20 cellular contexts compared by ENCODE assay signal in the genomic region with DNA sequence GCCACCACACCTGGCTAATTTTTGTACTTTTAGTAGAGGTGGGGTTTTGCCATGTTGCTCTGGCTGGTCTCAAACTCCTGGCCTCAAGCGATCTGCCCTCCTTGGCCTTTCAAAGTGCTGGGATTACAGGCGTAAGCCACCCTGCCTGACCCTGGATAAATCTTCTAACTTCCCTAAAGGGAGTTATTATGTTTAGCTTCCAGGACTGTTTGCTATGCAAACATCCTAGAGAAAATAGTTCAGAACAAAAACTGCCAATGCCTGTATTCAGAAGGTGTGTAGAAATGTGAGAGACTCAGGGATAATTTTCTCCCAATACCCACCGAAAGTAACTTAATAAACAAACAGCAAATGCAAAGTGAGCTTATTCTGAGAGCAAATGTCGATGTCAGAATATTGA.
DNase-seq lines count a peak whose midpoint lies in the region; ATAC-seq, FAIRE-seq and TF ChIP-seq lines count a peak whose summit lies in the region.
"Had no signal": no experiment of that assay in that cellular context is flagged by ENCODE, and none has a peak within 500 bp of the region (broad histone marks: within the 10 kb centered on the region; RNA-seq: fewer than 3 reads in every experiment).

No MANE protein-coding gene starts in this region.

- BruUV-seq in HCT116 (replicated peaks; lab: Mats Ljungman, UMichigan) = no TSS peak

- RAD21 ChIA-PET in HCT116 (lab: Charles Lee; ENCODE audit: low non-redundant PET in 1 of 2, low total read pairs in 2 of 2, uncharacterized antibody in 2 of 2, unreplicated experiment in 2 of 2) = no interaction called here

- no peaks in the 10 kb centered on the region for H3K27me3 Mint-ChIP-seq in osteocyte (ENCODE audit: unreplicated experiment)

- no peak for TF ChIP-seq RAD21 in HCT116 (IDR thresholded peaks at IDR 0.05; ENCODE audit: low read depth)

- H3K9me2 ChIP-seq in HCT116 (ENCODE audit: insufficient read depth) = no peaks in the 10 kb centered on the region

- H3K36me3 ChIP-seq in HCT116 (ENCODE audit: control insufficient read depth in 1 of 2, insufficient read depth in 2 of 2, low read length in 2 of 2) (no peaks in the 10 kb centered on the region), right lobe of liver (no peaks in the 10 kb centered on the region), small intestine (ENCODE audit: control insufficient read depth in 2 of 2, insufficient read depth in 2 of 2, low read length in 2 of 2) (no peaks in the 10 kb centered on the region), upper lobe of left lung (no peaks in the 10 kb centered on the region)
- H3K36me3 ChIP-seq: BLaER1 treated with 17β-estradiol and CSF1 and Interleukin-3, amounts not matched to agents 10 nM and 100 nM; HAP-1; MG63 had no signal

- H3K4me1 ChIP-seq in HCT116 (ENCODE audit: control insufficient read depth in 1 of 2, insufficient read depth in 2 of 2, low read length in 2 of 2) (peaks cover 0 to 4% of the 10 kb centered on the region in 2 experiments; a peak in 1 of 4 replicates), right lobe of liver (no peaks in the 10 kb centered on the region), small intestine (ENCODE audit: control insufficient read depth in 2 of 2, insufficient read depth in 1 of 2, low read depth in 1 of 2, low read length in 1 of 2) (no peaks in the 10 kb centered on the region), upper lobe of left lung (no peaks in the 10 kb centered on the region)
- H3K4me1 ChIP-seq: BLaER1 treated with 17β-estradiol and CSF1 and Interleukin-3, amounts not matched to agents 10 nM and 100 nM; HAP-1 had no signal

- DNase-seq in HCT116 (ENCODE audit: low read depth, low spot score) = no peak
- no peak for DNase-seq in right lobe of liver
- DNase-seq in small intestine = peak; percentile 9
- DNase-seq in HuH-7 (ENCODE audit: low spot score) = no peak
- no peak for DNase-seq in effector CD8-positive, alpha-beta T cell (lab: John Stamatoyannopoulos, UW)
- no peak for DNase-seq in upper lobe of left lung
- DNase-seq in osteocyte (ENCODE audit: extremely low spot score, unreplicated experiment) = no peak
- DNase-seq: CD8-positive, alpha-beta T cell; Kasumi-1; MG63; NCI-H1436; NCI-H187 treated with DMSO at 0.1 percent for 48 hours; NCI-H774; SHP77; SW 1271 had no signal

- FAIRE-seq in small intestine (lab: Jason Lieb, UNC) = no peak
- FAIRE-seq: GM12892 had no signal

- H3K4me3 ChIP-seq in HCT116 (replicated peaks in 1 of 2; ENCODE audit: low read depth in 1 of 2, low read length in 2 of 2) = no peak overlapping the region
- H3K4me3 ChIP-seq in right lobe of liver = no peak overlapping the region
- no peak overlapping the region for H3K4me3 ChIP-seq in small intestine (ENCODE audit: low read depth in 1 of 2, low read length in 2 of 2)
- H3K4me3 ChIP-seq in upper lobe of left lung = no peak overlapping the region
- H3K4me3 ChIP-seq: BLaER1 treated with 17β-estradiol and CSF1 and Interleukin-3, amounts not matched to agents 10 nM and 100 nM; GM23338; HAP-1; MG63 had no signal

- TF ChIP-seq EP300 in upper lobe of left lung (IDR thresholded peaks at IDR 0.05) = no peak

- H3K9me3 Mint-ChIP-seq in osteocyte (ENCODE audit: unreplicated experiment) = no peaks in the 10 kb centered on the region

- no peak overlapping the region for H3K27ac ChIP-seq in HCT116 (ENCODE audit: low read depth, low read length)
- H3K27ac ChIP-seq in VCaP = peak overlapping the region; percentile 82
- no peak overlapping the region for H3K27ac ChIP-seq in right lobe of liver
- H3K27ac ChIP-seq in small intestine (ENCODE audit: low read depth in 1 of 2, low read length in 1 of 2) = no peak overlapping the region
- no peak overlapping the region for H3K27ac ChIP-seq in upper lobe of left lung
- H3K27ac ChIP-seq: BLaER1 treated with 17β-estradiol and CSF1 and Interleukin-3, amounts not matched to agents 10 nM and 100 nM had no signal

- H3K27ac Mint-ChIP-seq in osteocyte (ENCODE audit: unreplicated experiment) = no peak overlapping the region
- H3K27ac Mint-ChIP-seq: CD8-positive, alpha-beta T cell; GM23338 had no signal

- intact Hi-C loops in HCT116 (cut with micrococcal nuclease) = no loop called here
- intact Hi-C loops in right lobe of liver (cut with DNase I) = no loop called here

- ATAC-seq in HCT116 (no peak), right lobe of liver (peak in 3 of 4 donors; percentile 21 to 59 (median 54)), upper lobe of left lung (ENCODE audit: low FRiP score in 2 of 2) (no peak)
- ATAC-seq: CD8-positive, alpha-beta T cell; GM23338 had no signal

- 42% methylated on average over 3 of the region's 4 CpGs for WGBS in right lobe of liver (ENCODE audit: insufficient coverage, low coverage, low lambda C conversion rate, missing lambda C conversion rate)
- WGBS in small intestine, 3 donors = 20 to 51% (median 23%) methylated on average over 4 of the region's 4 CpGs
- 55 to 66% methylated on average over 4 of the region's 4 CpGs for WGBS in upper lobe of left lung, 2 donors

- H3K36me3 Mint-ChIP-seq in osteocyte (ENCODE audit: unreplicated experiment) = no peaks in the 10 kb centered on the region
- H3K36me3 Mint-ChIP-seq: CD8-positive, alpha-beta T cell had no signal

- CTCF ChIA-PET in HCT116 (lab: Charles Lee) = no interaction called here

- no peak for TF ChIP-seq CTCF in HCT116 (IDR thresholded peaks at IDR 0.05 in 2 of 3, conservative IDR thresholded peaks at IDR 0.05 in 1 of 3; ENCODE audit: borderline replicate concordance in 1 of 3, insufficient read depth in 1 of 3, low read depth in 2 of 3, low read length in 2 of 3)
- no peak for TF ChIP-seq CTCF in VCaP (conservative IDR thresholded peaks at IDR 0.05)
- TF ChIP-seq CTCF in right lobe of liver (IDR thresholded peaks at IDR 0.05) = no peak
- no peak for TF ChIP-seq CTCF in upper lobe of left lung (IDR thresholded peaks at IDR 0.05)
- TF ChIP-seq CTCF in osteocyte (IDR thresholded peaks at IDR 0.05) = no peak

- H4K20me1 ChIP-seq in HCT116 (ENCODE audit: insufficient read depth) = no peaks in the 10 kb centered on the region
- H4K20me1 ChIP-seq: BLaER1 treated with 17β-estradiol and CSF1 and Interleukin-3, amounts not matched to agents 10 nM and 100 nM had no signal

- no peaks in the 10 kb centered on the region for H3K79me2 ChIP-seq in HCT116 (ENCODE audit: insufficient read depth, low read length)

- TF ChIP-seq POLR2A in HCT116 (IDR thresholded peaks at IDR 0.05; ENCODE audit: borderline replicate concordance, extremely low read depth, insufficient read depth, insufficient read length) (no peak), right lobe of liver (IDR thresholded peaks at IDR 0.05) (no peak), upper lobe of left lung (IDR thresholded peaks at IDR 0.05) (no peak)

- peak overlapping the region; percentile 22 for H2AFZ ChIP-seq in HCT116 (ENCODE audit: low read depth, low read length, poor library complexity, severe bottlenecking)
- H2AFZ ChIP-seq: GM23338 had no signal

- H3K27me3 ChIP-seq in HCT116 (ENCODE audit: insufficient read depth, low read length) (no peaks in the 10 kb centered on the region), right lobe of liver (no peaks in the 10 kb centered on the region), small intestine (ENCODE audit: control insufficient read depth in 2 of 2, insufficient read depth in 2 of 2, low read length in 2 of 2) (no peaks in the 10 kb centered on the region), upper lobe of left lung (no peaks in the 10 kb centered on the region)
- H3K27me3 ChIP-seq: BLaER1 treated with 17β-estradiol and CSF1 and Interleukin-3, amounts not matched to agents 10 nM and 100 nM; MG63 had no signal

- H3K4me2 ChIP-seq in HCT116 (ENCODE audit: low read length) = no peak overlapping the region
- H3K4me2 ChIP-seq: BLaER1 treated with 17β-estradiol and CSF1 and Interleukin-3, amounts not matched to agents 10 nM and 100 nM; GM23338 had no signal

- peaks cover 23% of the 10 kb centered on the region for H3K4me1 Mint-ChIP-seq in osteocyte (ENCODE audit: unreplicated experiment)
- H3K4me1 Mint-ChIP-seq: GM23338 had no signal

- no peak overlapping the region for H3K9ac ChIP-seq in HCT116 (ENCODE audit: low read length)
- H3K9ac ChIP-seq: BLaER1 treated with 17β-estradiol and CSF1 and Interleukin-3, amounts not matched to agents 10 nM and 100 nM had no signal

- H3K9me3 ChIP-seq in HCT116 (ENCODE audit: control insufficient read depth in 1 of 2, insufficient read depth in 1 of 2, low read depth in 1 of 2, low read length in 2 of 2) (no peaks in the 10 kb centered on the region), right lobe of liver (no peaks in the 10 kb centered on the region), small intestine (ENCODE audit: control insufficient read depth, low read depth) (no peaks in the 10 kb centered on the region), upper lobe of left lung (no peaks in the 10 kb centered on the region)
- H3K9me3 ChIP-seq: BLaER1 treated with 17β-estradiol and CSF1 and Interleukin-3, amounts not matched to agents 10 nM and 100 nM; HAP-1; MG63 had no signal

- POLR2A ChIA-PET in HCT116 (lab: Charles Lee) = no interaction called here

- no peak overlapping the region for H3K4me3 Mint-ChIP-seq in osteocyte (ENCODE audit: unreplicated experiment)
- H3K4me3 Mint-ChIP-seq: CD8-positive, alpha-beta T cell; GM23338 had no signal

TF ChIP-seq in HCT116, 20 proteins besides CTCF, POLR2A, EP300 and RAD21:
- TF ChIP-seq SIN3A (IDR thresholded peaks at IDR 0.05; ENCODE audit: low read depth) = no peak
- TF ChIP-seq, protein P1, sequence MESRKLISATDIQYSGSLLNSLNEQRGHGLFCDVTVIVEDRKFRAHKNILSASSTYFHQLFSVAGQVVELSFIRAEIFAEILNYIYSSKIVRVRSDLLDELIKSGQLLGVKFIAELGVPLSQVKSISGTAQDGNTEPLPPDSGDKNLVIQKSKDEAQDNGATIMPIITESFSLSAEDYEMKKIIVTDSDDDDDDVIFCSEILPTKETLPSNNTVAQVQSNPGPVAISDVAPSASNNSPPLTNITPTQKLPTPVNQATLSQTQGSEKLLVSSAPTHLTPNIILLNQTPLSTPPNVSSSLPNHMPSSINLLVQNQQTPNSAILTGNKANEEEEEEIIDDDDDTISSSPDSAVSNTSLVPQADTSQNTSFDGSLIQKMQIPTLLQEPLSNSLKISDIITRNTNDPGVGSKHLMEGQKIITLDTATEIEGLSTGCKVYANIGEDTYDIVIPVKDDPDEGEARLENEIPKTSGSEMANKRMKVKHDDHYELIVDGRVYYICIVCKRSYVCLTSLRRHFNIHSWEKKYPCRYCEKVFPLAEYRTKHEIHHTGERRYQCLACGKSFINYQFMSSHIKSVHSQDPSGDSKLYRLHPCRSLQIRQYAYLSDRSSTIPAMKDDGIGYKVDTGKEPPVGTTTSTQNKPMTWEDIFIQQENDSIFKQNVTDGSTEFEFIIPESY (IDR thresholded peaks at IDR 0.05; ENCODE audit: extremely low read depth, insufficient replicate concordance, low read length) = no peak

Comparison
In these comparisons a context has a peak if more than half of its experiments do, and no peak if none do; other contexts are left out.
1. ATAC-seq: peak in right lobe of liver (3 of 4); none in HCT116 (single experiment) and upper lobe of left lung (0 of 2).